ENCODE assay signal across 8 cellular contexts in genomic region chr12:132560831-132561783, GRCh38. TPM values are rescaled to one million over a fixed set of nuclear protein-coding genes. Genes with fewer than 3 reads are reported as not detected.
DNase-seq lines count a peak whose midpoint lies in the region; ATAC-seq, FAIRE-seq and TF ChIP-seq lines count a peak whose summit lies in the region.

No MANE protein-coding gene starts in this region.

- DNase-seq in GM12891 (ENCODE audit: insufficient read length, low spot score) (peak; percentile 95), NCI-H146 treated with DMSO at 0.1 percent for 48 hours (lab: John Stamatoyannopoulos, UW; ENCODE audit: unreplicated experiment) (peak; percentile 67), T-helper 17 cell (peak; percentile 50 to 64 (median 60)), astrocyte of the cerebellum (ENCODE audit: low read depth) (peak; percentile 9)
- peak; percentile 91 for DNase-seq in stimulated activated CD4-positive, alpha-beta T cell treated with anti-CD3 and anti-CD28 coated beads, Interleukin-15, amount 100 ng/mL, for 24 hours

- H3K27ac Mint-ChIP-seq in T-helper 17 cell: no peak overlapping the region

- peaks cover 24% of the 10 kb centered on the region for H3K4me1 Mint-ChIP-seq in T-helper 17 cell

- H3K4me3 ChIP-seq in astrocyte of the cerebellum (ENCODE audit: low read depth, low read length) (peak overlapping the region; percentile 56), iPS-18a (ENCODE audit: low read length) (peak overlapping the region; percentile 78)

- H3K9me3 ChIP-seq in T-helper 17 cell (ENCODE audit: control insufficient read depth, low read length, poor library complexity, severe bottlenecking) (no peaks in the 10 kb centered on the region), iPS-18a (ENCODE audit: control insufficient read depth, low read depth, low read length) (no peaks in the 10 kb centered on the region)

- no peaks in the 10 kb centered on the region for H3K27me3 Mint-ChIP-seq in T-helper 17 cell

- peak overlapping the region; percentile 89 for H3K9ac ChIP-seq in iPS-18a (ENCODE audit: low read length)

- peak; percentile 74 for TF ChIP-seq CTCF in astrocyte of the cerebellum (IDR thresholded peaks at IDR 0.05; ENCODE audit: low read depth, low read length, missing control alignments)

- H3K36me3 Mint-ChIP-seq in T-helper 17 cell (ENCODE audit: low read depth): peaks cover 2% of the 10 kb centered on the region

- H3K36me3 ChIP-seq in iPS-18a (ENCODE audit: control insufficient read depth, low read depth, low read length): peaks cover 8% of the 10 kb centered on the region

- in situ Hi-C loops in astrocyte of the cerebellum (cut with HindIII; ENCODE audit: low sequenced_read_pairs): no loop called here

- FAIRE-seq in GM12891 (lab: Jason Lieb, UNC): peak; percentile 71

- H3K4me3 Mint-ChIP-seq in T-helper 17 cell: peak overlapping the region; percentile 85

- ATAC-seq in T-helper 17 cell: peak; percentile 56
- ATAC-seq in GM18907 (IDR thresholded peaks at IDR 0.05; ENCODE audit: unreplicated experiment): no peak
- ATAC-seq in GM21576 (IDR thresholded peaks at IDR 0.05; ENCODE audit: unreplicated experiment): no peak

- peaks cover 45% of the 10 kb centered on the region for H3K27me3 ChIP-seq in iPS-18a (ENCODE audit: control insufficient read depth, insufficient read depth, low read length)

- no peak overlapping the region for H3K27ac ChIP-seq in iPS-18a (ENCODE audit: low read length)

- no peaks in the 10 kb centered on the region for H3K4me1 ChIP-seq in iPS-18a (ENCODE audit: control insufficient read depth, low read depth, low read length)

- no peak for TF ChIP-seq POLR2A in GM12891 (IDR thresholded peaks at IDR 0.05; ENCODE audit: low read depth, low read length)

TF ChIP-seq in GM12891, 5 proteins besides CTCF, POLR2A, EP300 and RAD21:
- TF ChIP-seq PAX5 (IDR thresholded peaks at IDR 0.05; ENCODE audit: insufficient read depth, low read length, severe bottlenecking) (no peak), TAF1 (IDR thresholded peaks at IDR 0.05; ENCODE audit: low read depth, low read length) (no peak), SPI1 (IDR thresholded peaks at IDR 0.05; ENCODE audit: low read depth, low read length) (no peak), POLR2AphosphoS5 (IDR thresholded peaks at IDR 0.05; ENCODE audit: low read depth, low read length) (no peak), POU2F2 (IDR thresholded peaks at IDR 0.05; ENCODE audit: low read depth, low read length) (no peak)

RNA-seq across cellular contexts. Expression of gene LRCOL1, which starts 49.3 kb away (rescaled TPM):
- 0.18 TPM for polyA plus RNA-seq in GM12891 (2012; ENCODE audit: low read depth, missing spikeins)
- total RNA-seq in T-helper 17 cell: not detected

RNA-seq across cellular contexts. Expression of gene P2RX2, which starts 57.5 kb away (rescaled TPM):
- polyA plus RNA-seq in GM12891 (2012; ENCODE audit: low read depth, missing spikeins): 0.08 TPM
- not detected for total RNA-seq in T-helper 17 cell

Comparison
In these comparisons a context has a peak if more than half of its experiments do, and no peak if none do; other contexts are left out.
1. DNase-seq: peak in every context shown above with its lines; median percentile 95 in GM12891; 91 in stimulated activated CD4-positive, alpha-beta T cell treated with anti-CD3 and anti-CD28 coated beads, Interleukin-15, amount 100 ng/mL, for 24 hours; 67 in NCI-H146 treated with DMSO at 0.1 percent for 48 hours; 60 in T-helper 17 cell; 9 in astrocyte of the cerebellum.